ENCODE assay signal across 1 cellular context in the genomic region with DNA sequence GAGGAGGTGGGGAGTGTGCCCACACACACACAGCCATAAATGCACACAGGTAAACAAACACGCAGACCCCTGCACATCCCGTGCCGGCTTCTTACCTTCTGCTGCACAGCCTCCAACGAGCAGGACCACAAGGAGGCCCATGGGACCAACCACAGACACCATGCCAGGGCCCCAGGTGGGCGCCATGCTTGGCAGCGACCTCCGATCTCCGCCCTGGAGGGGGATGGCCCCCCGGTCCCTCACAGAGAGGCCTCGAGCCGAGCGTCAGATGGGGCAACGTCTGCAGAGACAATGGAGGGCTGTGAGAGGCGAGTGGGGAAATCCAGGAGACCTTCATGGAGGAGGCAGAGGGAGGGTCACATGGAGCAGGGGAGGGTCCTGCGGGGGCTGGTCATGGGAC.
TF ChIP-seq lines count a peak whose summit lies in the region.

No MANE protein-coding gene starts in this region.

TF ChIP-seq in SK-N-SH, 30 proteins besides CTCF, POLR2A, EP300 and RAD21 (continued from another document):
- TF ChIP-seq SMC3 (IDR thresholded peaks at IDR 0.05; ENCODE audit: low read depth, low read length) (no peak), SIN3A (IDR thresholded peaks at IDR 0.05; ENCODE audit: borderline replicate concordance, low read depth, low read length) (no peak), RFX5 (IDR thresholded peaks at IDR 0.05; ENCODE audit: low read length) (no peak), TAF1 (IDR thresholded peaks at IDR 0.05; ENCODE audit: borderline replicate concordance, low read depth, low read length) (no peak), CHD2 (IDR thresholded peaks at IDR 0.05; ENCODE audit: low read length, partially characterized antibody) (no peak)
TF ChIP-seq in SK-N-SH: peak in this region for 0.
